In the genomic region with DNA sequence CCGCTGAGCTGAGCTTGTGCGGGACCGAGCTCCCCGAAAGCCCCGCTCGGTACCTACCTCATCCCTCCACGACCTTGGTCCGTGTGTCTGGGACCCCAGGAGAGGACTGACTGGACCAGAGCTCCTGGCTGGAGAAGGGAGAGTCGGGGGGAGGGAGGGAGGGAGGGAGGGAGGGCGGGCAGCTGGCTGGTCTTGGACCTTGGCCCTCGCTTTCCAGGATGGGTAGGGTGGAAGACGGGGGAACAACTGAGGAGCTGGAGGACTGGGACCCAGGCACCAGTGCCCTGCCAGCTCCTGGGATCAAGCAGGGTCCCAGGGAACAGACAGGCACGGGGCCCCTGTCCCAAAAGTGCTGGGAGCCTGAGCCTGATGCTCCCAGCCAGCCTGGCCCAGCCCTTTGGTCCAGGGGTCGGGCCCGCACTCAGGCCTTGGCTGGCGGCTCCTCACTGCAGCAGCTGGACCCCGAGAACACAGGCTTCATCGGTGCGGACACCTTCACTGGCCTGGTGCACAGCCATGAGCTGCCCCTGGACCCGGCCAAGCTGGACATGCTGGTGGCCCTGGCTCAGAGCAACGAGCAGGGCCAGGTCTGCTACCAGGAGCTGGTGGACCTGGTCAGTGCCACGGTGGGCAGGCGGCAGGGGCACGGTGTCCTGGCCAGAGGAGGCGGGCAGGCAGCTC, we compare ENCODE assay signal across 1 cellular context.
TF ChIP-seq lines count a peak whose summit lies in the region.

No MANE protein-coding gene starts in this region.

TF ChIP-seq in HepG2, 621 proteins besides CTCF, POLR2A, EP300 and RAD21 (continues in another document):
- TF ChIP-seq ZNF629 (CRISPR knock-in tag; conservative IDR thresholded peaks at IDR 0.05): peak; percentile 55; the same call in 1 of the 2 replicates
- no peak for TF ChIP-seq SRY (CRISPR knock-in tag; IDR thresholded peaks at IDR 0.05)
- TF ChIP-seq ZNF430 (CRISPR knock-in tag; IDR thresholded peaks at IDR 0.05): no peak
- TF ChIP-seq, protein P1, sequence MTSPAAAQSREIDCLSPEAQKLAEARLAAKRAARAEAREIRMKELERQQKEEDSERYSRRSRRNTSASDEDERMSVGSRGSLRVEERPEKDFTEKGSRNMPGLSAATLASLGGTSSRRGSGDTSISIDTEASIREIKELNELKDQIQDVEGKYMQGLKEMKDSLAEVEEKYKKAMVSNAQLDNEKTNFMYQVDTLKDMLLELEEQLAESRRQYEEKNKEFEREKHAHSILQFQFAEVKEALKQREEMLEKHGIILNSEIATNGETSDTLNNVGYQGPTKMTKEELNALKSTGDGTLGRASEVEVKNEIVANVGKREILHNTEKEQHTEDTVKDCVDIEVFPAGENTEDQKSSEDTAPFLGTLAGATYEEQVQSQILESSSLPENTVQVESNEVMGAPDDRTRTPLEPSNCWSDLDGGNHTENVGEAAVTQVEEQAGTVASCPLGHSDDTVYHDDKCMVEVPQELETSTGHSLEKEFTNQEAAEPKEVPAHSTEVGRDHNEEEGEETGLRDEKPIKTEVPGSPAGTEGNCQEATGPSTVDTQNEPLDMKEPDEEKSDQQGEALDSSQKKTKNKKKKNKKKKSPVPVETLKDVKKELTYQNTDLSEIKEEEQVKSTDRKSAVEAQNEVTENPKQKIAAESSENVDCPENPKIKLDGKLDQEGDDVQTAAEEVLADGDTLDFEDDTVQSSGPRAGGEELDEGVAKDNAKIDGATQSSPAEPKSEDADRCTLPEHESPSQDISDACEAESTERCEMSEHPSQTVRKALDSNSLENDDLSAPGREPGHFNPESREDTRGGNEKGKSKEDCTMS (CRISPR knock-in tag; conservative IDR thresholded peaks at IDR 0.05): no peak
- no peak for TF ChIP-seq SRF (IDR thresholded peaks at IDR 0.05; ENCODE audit: low read depth, low read length)
- TF ChIP-seq, protein P2, sequence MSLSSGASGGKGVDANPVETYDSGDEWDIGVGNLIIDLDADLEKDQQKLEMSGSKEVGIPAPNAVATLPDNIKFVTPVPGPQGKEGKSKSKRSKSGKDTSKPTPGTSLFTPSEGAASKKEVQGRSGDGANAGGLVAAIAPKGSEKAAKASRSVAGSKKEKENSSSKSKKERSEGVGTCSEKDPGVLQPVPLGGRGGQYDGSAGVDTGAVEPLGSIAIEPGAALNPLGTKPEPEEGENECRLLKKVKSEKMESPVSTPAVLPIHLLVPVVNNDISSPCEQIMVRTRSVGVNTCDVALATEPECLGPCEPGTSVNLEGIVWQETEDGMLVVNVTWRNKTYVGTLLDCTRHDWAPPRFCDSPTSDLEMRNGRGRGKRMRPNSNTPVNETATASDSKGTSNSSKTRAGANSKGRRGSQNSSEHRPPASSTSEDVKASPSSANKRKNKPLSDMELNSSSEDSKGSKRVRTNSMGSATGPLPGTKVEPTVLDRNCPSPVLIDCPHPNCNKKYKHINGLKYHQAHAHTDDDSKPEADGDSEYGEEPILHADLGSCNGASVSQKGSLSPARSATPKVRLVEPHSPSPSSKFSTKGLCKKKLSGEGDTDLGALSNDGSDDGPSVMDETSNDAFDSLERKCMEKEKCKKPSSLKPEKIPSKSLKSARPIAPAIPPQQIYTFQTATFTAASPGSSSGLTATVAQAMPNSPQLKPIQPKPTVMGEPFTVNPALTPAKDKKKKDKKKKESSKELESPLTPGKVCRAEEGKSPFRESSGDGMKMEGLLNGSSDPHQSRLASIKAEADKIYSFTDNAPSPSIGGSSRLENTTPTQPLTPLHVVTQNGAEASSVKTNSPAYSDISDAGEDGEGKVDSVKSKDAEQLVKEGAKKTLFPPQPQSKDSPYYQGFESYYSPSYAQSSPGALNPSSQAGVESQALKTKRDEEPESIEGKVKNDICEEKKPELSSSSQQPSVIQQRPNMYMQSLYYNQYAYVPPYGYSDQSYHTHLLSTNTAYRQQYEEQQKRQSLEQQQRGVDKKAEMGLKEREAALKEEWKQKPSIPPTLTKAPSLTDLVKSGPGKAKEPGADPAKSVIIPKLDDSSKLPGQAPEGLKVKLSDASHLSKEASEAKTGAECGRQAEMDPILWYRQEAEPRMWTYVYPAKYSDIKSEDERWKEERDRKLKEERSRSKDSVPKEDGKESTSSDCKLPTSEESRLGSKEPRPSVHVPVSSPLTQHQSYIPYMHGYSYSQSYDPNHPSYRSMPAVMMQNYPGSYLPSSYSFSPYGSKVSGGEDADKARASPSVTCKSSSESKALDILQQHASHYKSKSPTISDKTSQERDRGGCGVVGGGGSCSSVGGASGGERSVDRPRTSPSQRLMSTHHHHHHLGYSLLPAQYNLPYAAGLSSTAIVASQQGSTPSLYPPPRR (CRISPR knock-in tag; IDR thresholded peaks at IDR 0.05; ENCODE audit: borderline replicate concordance): no peak
- TF ChIP-seq CEBPB (IDR thresholded peaks at IDR 0.05; ENCODE audit: borderline replicate concordance, low read depth, low read length): no peak
- TF ChIP-seq, protein P3, sequence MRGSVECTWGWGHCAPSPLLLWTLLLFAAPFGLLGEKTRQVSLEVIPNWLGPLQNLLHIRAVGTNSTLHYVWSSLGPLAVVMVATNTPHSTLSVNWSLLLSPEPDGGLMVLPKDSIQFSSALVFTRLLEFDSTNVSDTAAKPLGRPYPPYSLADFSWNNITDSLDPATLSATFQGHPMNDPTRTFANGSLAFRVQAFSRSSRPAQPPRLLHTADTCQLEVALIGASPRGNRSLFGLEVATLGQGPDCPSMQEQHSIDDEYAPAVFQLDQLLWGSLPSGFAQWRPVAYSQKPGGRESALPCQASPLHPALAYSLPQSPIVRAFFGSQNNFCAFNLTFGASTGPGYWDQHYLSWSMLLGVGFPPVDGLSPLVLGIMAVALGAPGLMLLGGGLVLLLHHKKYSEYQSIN (CRISPR knock-in tag; IDR thresholded peaks at IDR 0.05; ENCODE audit: borderline replicate concordance): no peak
- 0 out of 2 replicates have a peak, but pooled peaks have one; percentile 35 for TF ChIP-seq TRIM24 (CRISPR knock-in tag; IDR thresholded peaks at IDR 0.05)
- no peak for TF ChIP-seq DR1 (CRISPR knock-in tag; IDR thresholded peaks at IDR 0.05)
- TF ChIP-seq, protein P4, sequence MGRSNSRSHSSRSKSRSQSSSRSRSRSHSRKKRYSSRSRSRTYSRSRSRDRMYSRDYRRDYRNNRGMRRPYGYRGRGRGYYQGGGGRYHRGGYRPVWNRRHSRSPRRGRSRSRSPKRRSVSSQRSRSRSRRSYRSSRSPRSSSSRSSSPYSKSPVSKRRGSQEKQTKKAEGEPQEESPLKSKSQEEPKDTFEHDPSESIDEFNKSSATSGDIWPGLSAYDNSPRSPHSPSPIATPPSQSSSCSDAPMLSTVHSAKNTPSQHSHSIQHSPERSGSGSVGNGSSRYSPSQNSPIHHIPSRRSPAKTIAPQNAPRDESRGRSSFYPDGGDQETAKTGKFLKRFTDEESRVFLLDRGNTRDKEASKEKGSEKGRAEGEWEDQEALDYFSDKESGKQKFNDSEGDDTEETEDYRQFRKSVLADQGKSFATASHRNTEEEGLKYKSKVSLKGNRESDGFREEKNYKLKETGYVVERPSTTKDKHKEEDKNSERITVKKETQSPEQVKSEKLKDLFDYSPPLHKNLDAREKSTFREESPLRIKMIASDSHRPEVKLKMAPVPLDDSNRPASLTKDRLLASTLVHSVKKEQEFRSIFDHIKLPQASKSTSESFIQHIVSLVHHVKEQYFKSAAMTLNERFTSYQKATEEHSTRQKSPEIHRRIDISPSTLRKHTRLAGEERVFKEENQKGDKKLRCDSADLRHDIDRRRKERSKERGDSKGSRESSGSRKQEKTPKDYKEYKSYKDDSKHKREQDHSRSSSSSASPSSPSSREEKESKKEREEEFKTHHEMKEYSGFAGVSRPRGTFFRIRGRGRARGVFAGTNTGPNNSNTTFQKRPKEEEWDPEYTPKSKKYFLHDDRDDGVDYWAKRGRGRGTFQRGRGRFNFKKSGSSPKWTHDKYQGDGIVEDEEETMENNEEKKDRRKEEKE (IDR thresholded peaks at IDR 0.05): no peak
- TF ChIP-seq, protein P5, sequence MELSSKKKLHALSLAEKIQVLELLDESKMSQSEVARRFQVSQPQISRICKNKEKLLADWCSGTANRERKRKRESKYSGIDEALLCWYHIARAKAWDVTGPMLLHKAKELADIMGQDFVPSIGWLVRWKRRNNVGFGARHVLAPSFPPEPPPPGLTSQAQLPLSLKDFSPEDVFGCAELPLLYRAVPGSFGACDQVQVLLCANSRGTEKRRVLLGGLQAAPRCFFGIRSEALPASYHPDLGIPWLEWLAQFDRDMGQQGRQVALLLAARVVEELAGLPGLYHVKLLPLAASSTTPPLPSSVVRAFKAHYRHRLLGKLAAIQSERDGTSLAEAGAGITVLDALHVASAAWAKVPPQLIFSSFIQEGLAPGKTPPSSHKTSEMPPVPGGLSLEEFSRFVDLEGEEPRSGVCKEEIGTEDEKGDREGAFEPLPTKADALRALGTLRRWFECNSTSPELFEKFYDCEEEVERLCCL (CRISPR knock-in tag; IDR thresholded peaks at IDR 0.05; ENCODE audit: borderline replicate concordance): no peak
- TF ChIP-seq RARA (CRISPR knock-in tag; IDR thresholded peaks at IDR 0.05): no peak
- TF ChIP-seq TEAD3 (CRISPR knock-in tag; optimal IDR thresholded peaks at IDR 0.05; ENCODE audit: borderline replicate concordance): no peak
- no peak for TF ChIP-seq HNRNPK (IDR thresholded peaks at IDR 0.05; ENCODE audit: low read depth, low read length, poor library complexity, severe bottlenecking)
- no peak for TF ChIP-seq NR2F1 (CRISPR knock-in tag; IDR thresholded peaks at IDR 0.05)
- no peak for TF ChIP-seq NR3C1 (CRISPR knock-in tag; IDR thresholded peaks at IDR 0.05)
- TF ChIP-seq ZBTB8A (CRISPR knock-in tag; IDR thresholded peaks at IDR 0.05; ENCODE audit: borderline replicate concordance, low read depth): no peak
- TF ChIP-seq, protein P6, sequence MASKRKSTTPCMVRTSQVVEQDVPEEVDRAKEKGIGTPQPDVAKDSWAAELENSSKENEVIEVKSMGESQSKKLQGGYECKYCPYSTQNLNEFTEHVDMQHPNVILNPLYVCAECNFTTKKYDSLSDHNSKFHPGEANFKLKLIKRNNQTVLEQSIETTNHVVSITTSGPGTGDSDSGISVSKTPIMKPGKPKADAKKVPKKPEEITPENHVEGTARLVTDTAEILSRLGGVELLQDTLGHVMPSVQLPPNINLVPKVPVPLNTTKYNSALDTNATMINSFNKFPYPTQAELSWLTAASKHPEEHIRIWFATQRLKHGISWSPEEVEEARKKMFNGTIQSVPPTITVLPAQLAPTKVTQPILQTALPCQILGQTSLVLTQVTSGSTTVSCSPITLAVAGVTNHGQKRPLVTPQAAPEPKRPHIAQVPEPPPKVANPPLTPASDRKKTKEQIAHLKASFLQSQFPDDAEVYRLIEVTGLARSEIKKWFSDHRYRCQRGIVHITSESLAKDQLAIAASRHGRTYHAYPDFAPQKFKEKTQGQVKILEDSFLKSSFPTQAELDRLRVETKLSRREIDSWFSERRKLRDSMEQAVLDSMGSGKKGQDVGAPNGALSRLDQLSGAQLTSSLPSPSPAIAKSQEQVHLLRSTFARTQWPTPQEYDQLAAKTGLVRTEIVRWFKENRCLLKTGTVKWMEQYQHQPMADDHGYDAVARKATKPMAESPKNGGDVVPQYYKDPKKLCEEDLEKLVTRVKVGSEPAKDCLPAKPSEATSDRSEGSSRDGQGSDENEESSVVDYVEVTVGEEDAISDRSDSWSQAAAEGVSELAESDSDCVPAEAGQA (IDR thresholded peaks at IDR 0.05; ENCODE audit: low read depth): no peak
- TF ChIP-seq, protein P6 (CRISPR knock-in tag; IDR thresholded peaks at IDR 0.05; ENCODE audit: borderline replicate concordance): no peak
- TF ChIP-seq, protein P7, sequence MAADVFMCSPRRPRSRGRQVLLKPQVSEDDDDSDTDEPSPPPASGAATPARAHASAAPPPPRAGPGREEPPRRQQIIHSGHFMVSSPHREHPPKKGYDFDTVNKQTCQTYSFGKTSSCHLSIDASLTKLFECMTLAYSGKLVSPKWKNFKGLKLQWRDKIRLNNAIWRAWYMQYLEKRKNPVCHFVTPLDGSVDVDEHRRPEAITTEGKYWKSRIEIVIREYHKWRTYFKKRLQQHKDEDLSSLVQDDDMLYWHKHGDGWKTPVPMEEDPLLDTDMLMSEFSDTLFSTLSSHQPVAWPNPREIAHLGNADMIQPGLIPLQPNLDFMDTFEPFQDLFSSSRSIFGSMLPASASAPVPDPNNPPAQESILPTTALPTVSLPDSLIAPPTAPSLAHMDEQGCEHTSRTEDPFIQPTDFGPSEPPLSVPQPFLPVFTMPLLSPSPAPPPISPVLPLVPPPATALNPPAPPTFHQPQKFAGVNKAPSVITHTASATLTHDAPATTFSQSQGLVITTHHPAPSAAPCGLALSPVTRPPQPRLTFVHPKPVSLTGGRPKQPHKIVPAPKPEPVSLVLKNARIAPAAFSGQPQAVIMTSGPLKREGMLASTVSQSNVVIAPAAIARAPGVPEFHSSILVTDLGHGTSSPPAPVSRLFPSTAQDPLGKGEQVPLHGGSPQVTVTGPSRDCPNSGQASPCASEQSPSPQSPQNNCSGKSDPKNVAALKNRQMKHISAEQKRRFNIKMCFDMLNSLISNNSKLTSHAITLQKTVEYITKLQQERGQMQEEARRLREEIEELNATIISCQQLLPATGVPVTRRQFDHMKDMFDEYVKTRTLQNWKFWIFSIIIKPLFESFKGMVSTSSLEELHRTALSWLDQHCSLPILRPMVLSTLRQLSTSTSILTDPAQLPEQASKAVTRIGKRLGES (CRISPR knock-in tag; IDR thresholded peaks at IDR 0.05; ENCODE audit: borderline replicate concordance): no peak
- TF ChIP-seq, protein P8, sequence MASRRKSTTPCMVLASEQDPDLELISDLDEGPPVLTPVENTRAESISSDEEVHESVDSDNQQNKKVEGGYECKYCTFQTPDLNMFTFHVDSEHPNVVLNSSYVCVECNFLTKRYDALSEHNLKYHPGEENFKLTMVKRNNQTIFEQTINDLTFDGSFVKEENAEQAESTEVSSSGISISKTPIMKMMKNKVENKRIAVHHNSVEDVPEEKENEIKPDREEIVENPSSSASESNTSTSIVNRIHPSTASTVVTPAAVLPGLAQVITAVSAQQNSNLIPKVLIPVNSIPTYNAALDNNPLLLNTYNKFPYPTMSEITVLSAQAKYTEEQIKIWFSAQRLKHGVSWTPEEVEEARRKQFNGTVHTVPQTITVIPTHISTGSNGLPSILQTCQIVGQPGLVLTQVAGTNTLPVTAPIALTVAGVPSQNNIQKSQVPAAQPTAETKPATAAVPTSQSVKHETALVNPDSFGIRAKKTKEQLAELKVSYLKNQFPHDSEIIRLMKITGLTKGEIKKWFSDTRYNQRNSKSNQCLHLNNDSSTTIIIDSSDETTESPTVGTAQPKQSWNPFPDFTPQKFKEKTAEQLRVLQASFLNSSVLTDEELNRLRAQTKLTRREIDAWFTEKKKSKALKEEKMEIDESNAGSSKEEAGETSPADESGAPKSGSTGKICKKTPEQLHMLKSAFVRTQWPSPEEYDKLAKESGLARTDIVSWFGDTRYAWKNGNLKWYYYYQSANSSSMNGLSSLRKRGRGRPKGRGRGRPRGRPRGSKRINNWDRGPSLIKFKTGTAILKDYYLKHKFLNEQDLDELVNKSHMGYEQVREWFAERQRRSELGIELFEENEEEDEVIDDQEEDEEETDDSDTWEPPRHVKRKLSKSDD (CRISPR knock-in tag; IDR thresholded peaks at IDR 0.05; ENCODE audit: low read depth): no peak
